Comparison of ENCODE assay signal across 2 cellular contexts in genomic region chr1:21247892-21248715, GRCh38.
TF ChIP-seq lines count a peak whose summit lies in the region.

No MANE protein-coding gene starts in this region.

TF ChIP-seq in K562, 482 proteins besides CTCF, POLR2A, EP300 and RAD21:
- no peak for TF ChIP-seq E2F8 (IDR thresholded peaks at IDR 0.05; ENCODE audit: low read depth, partially characterized antibody)
- no peak for TF ChIP-seq RFX5 (IDR thresholded peaks at IDR 0.05; ENCODE audit: low read depth, low read length)
- peak; percentile 77 for TF ChIP-seq ZBTB33 (CRISPR knock-in tag; IDR thresholded peaks at IDR 0.05)
- TF ChIP-seq CC2D1A (IDR thresholded peaks at IDR 0.05): no peak
- no peak for TF ChIP-seq TRIM24 (IDR thresholded peaks at IDR 0.05)
- no peak for TF ChIP-seq ZC3H8 (IDR thresholded peaks at IDR 0.05)
- TF ChIP-seq ZNF316 (IDR thresholded peaks at IDR 0.05): no peak
- TF ChIP-seq ZNF449 (CRISPR knock-in tag; IDR thresholded peaks at IDR 0.05): no peak
TF ChIP-seq in K562: peak in this region for 1.

TF ChIP-seq in HepG2, 621 proteins besides CTCF, POLR2A, EP300 and RAD21 (continues in another document):
- TF ChIP-seq ZNF562 (CRISPR knock-in tag; IDR thresholded peaks at IDR 0.05; ENCODE audit: borderline replicate concordance) (no peak), ZNF687 (CRISPR knock-in tag; IDR thresholded peaks at IDR 0.05) (0 out of 2 replicates have a peak, but pooled peaks have one; percentile 17), MED1 (CRISPR knock-in tag; IDR thresholded peaks at IDR 0.05) (peak; percentile 17; the same call in 1 of the 2 replicates), DDIT3 (CRISPR knock-in tag; IDR thresholded peaks at IDR 0.05) (no peak), TRAFD1 (CRISPR knock-in tag; IDR thresholded peaks at IDR 0.05; ENCODE audit: borderline replicate concordance) (0 out of 2 replicates have a peak, but pooled peaks have one; percentile 27), PAXIP1 (CRISPR knock-in tag; conservative IDR thresholded peaks at IDR 0.05) (peak; percentile 32; the same call in 1 of the 2 replicates), ZNF543 (CRISPR knock-in tag; IDR thresholded peaks at IDR 0.05) (no peak), ZMYM3 (CRISPR knock-in tag; IDR thresholded peaks at IDR 0.05) (peak; percentile 92), GPBP1L1 (CRISPR knock-in tag; IDR thresholded peaks at IDR 0.05) (no peak), RBM39 (IDR thresholded peaks at IDR 0.05; ENCODE audit: low read depth, low read length, poor library complexity, severe bottlenecking) (no peak), ZGPAT (CRISPR knock-in tag; IDR thresholded peaks at IDR 0.05) (0 out of 2 replicates have a peak, but pooled peaks have one; percentile 18), ZBTB33 (CRISPR knock-in tag; IDR thresholded peaks at IDR 0.05) (peak; percentile 57; the same call in 1 of the 2 replicates), ZMYM2 (CRISPR knock-in tag; IDR thresholded peaks at IDR 0.05) (0 out of 2 replicates have a peak, but pooled peaks have one; percentile 26), ZNF362 (CRISPR knock-in tag; IDR thresholded peaks at IDR 0.05; ENCODE audit: borderline replicate concordance) (peak; percentile 96), HMGXB3 (CRISPR knock-in tag; IDR thresholded peaks at IDR 0.05; ENCODE audit: borderline replicate concordance) (peak; percentile 50; the same call in 1 of the 2 replicates), POGZ (CRISPR knock-in tag; IDR thresholded peaks at IDR 0.05) (peak; percentile 23; the same call in 1 of the 2 replicates), HNF1B (CRISPR knock-in tag; IDR thresholded peaks at IDR 0.05) (peak; percentile 63), ZMYM4 (CRISPR knock-in tag; IDR thresholded peaks at IDR 0.05) (peak; percentile 36; the same call in 1 of the 2 replicates), ZNF75D (CRISPR knock-in tag; IDR thresholded peaks at IDR 0.05; ENCODE audit: borderline replicate concordance) (no peak), GATAD2A (CRISPR knock-in tag; IDR thresholded peaks at IDR 0.05) (0 out of 2 replicates have a peak, but pooled peaks have one; percentile 21), THAP11 (CRISPR knock-in tag; IDR thresholded peaks at IDR 0.05) (0 out of 2 replicates have a peak, but pooled peaks have one; percentile 12)
